ENCODE assay signal across 1 cellular context in the genomic region with DNA sequence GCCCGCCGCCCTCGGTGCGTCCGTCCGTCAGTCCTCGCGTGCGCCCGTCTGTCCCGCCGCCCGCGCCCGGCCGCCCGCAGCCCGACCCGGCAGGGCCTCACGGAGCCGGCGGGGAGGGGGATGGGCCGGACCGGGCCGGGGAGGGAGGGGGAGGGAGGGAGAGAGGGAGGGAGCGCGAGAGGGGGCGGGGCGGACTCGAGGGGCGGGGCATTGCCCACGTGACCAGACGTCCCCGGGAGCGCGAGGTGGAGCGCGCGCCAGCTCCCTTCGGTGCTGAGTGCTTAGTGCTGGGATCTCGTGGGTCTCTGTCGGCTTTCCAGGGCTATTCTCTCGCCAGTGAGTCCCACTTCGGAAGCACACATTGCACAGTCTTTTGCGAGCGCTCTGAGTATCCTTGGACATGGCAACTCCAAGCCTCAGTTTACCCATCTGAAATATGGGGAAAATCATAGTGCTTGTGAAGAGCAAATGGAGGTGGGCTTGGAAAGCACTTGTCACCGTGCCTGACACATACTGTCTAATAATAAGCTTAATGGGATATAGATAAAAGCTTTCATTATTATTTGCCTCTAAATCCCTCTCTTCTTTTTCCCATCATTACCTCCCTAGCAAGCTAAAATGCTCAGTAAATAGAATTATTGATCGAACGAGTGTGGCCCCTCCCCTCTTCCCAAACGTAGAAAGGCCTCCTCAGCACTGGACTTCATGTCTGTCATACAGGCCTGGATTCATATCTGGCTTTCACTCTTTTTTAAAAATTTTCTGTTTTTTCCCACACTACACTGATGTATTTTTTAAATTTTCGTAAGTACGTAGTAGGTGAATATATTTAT.
A peak's percentile ranks its signal among the peaks of the same experiment; 100 is the strongest.
TF ChIP-seq lines count a peak whose summit lies in the region.

A gene (minus strand): TSS at position 122 of the 833 bp plus-strand sequence. CDS start 43,296 bp downstream, outside the sequence.

TF ChIP-seq in K562, 482 proteins besides CTCF, POLR2A, EP300 and RAD21 (continued from another document and continues in another):
- TF ChIP-seq, protein P1, sequence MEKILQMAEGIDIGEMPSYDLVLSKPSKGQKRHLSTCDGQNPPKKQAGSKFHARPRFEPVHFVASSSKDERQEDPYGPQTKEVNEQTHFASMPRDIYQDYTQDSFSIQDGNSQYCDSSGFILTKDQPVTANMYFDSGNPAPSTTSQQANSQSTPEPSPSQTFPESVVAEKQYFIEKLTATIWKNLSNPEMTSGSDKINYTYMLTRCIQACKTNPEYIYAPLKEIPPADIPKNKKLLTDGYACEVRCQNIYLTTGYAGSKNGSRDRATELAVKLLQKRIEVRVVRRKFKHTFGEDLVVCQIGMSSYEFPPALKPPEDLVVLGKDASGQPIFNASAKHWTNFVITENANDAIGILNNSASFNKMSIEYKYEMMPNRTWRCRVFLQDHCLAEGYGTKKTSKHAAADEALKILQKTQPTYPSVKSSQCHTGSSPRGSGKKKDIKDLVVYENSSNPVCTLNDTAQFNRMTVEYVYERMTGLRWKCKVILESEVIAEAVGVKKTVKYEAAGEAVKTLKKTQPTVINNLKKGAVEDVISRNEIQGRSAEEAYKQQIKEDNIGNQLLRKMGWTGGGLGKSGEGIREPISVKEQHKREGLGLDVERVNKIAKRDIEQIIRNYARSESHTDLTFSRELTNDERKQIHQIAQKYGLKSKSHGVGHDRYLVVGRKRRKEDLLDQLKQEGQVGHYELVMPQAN (IDR thresholded peaks at IDR 0.05; ENCODE audit: borderline replicate concordance) = peak; percentile 35; the same call in 1 of the 2 replicates
- TF ChIP-seq KAT7 (CRISPR knock-in tag; IDR thresholded peaks at IDR 0.05; ENCODE audit: borderline replicate concordance) (no peak), NFRKB (IDR thresholded peaks at IDR 0.05; ENCODE audit: low read depth) (no peak), SAP30 (IDR thresholded peaks at IDR 0.05; ENCODE audit: borderline replicate concordance, insufficient read depth, low read depth, low read length, poor library complexity, severe bottlenecking) (no peak), SMC3 (conservative IDR thresholded peaks at IDR 0.05; ENCODE audit: insufficient read depth, low read depth, low read length) (no peak), POLR3A (IDR thresholded peaks at IDR 0.05; ENCODE audit: borderline replicate concordance, extremely low read depth, insufficient read depth, insufficient read length) (no peak), PHF20 (IDR thresholded peaks at IDR 0.05; ENCODE audit: partially characterized antibody) (peak; percentile 43), HMGN3 (IDR thresholded peaks at IDR 0.05; ENCODE audit: borderline replicate concordance, extremely low read depth, insufficient read length, low read depth, low read length) (no peak), SMARCA5 (IDR thresholded peaks at IDR 0.05) (0 out of 2 replicates have a peak, but pooled peaks have one; percentile 67), ZFX (CRISPR knock-in tag; IDR thresholded peaks at IDR 0.05) (peak; percentile 6; the same call in 1 of the 2 replicates), NELFE (IDR thresholded peaks at IDR 0.05; ENCODE audit: insufficient read depth, insufficient read length) (no peak), SNIP1 (IDR thresholded peaks at IDR 0.05; ENCODE audit: low read depth) (no peak), ATF7 (IDR thresholded peaks at IDR 0.05) (no peak), MAFK (IDR thresholded peaks at IDR 0.05; ENCODE audit: low read length) (no peak), ERF (CRISPR knock-in tag; IDR thresholded peaks at IDR 0.05) (no peak), HNRNPL (IDR thresholded peaks at IDR 0.05; ENCODE audit: low read depth, low read length) (no peak), NRF1 (conservative IDR thresholded peaks at IDR 0.05 in 1 of 2, IDR thresholded peaks at IDR 0.05 in 1 of 2) (0 out of 4 replicates have a peak, but pooled peaks of 1 of the 2 experiments have one; percentile 35), RAD51 (IDR thresholded peaks at IDR 0.05; ENCODE audit: borderline replicate concordance, low read depth) (peak; percentile 93), HDAC2 (IDR thresholded peaks at IDR 0.05) (peak; percentile 89), SIN3A (IDR thresholded peaks at IDR 0.05; ENCODE audit: borderline replicate concordance in 2 of 2, control insufficient read depth in 1 of 2, low read depth in 2 of 2, low read length in 2 of 2) (0 out of 4 replicates have a peak, but pooled peaks of 1 of the 2 experiments have one; percentile 55), ZNF668 (CRISPR knock-in tag; IDR thresholded peaks at IDR 0.05) (no peak), HMG20A (CRISPR knock-in tag; conservative IDR thresholded peaks at IDR 0.05) (no peak), DPF2 (IDR thresholded peaks at IDR 0.05) (0 out of 2 replicates have a peak, but pooled peaks have one; percentile 47), SMARCC2 (IDR thresholded peaks at IDR 0.05; ENCODE audit: low read depth) (no peak), POLR2G (IDR thresholded peaks at IDR 0.05; ENCODE audit: low read depth, low read length) (peak; percentile 70), ZFP36 (IDR thresholded peaks at IDR 0.05; ENCODE audit: low read depth, low read length, partially characterized antibody) (no peak), CXXC5 (CRISPR knock-in tag; IDR thresholded peaks at IDR 0.05) (peak; percentile 66), PHF21A (IDR thresholded peaks at IDR 0.05; ENCODE audit: borderline replicate concordance, low read depth) (no peak), ZNF175 (CRISPR knock-in tag; IDR thresholded peaks at IDR 0.05; ENCODE audit: low read depth) (peak; percentile 33; the same call in 1 of the 2 replicates), SREBF2 (CRISPR knock-in tag; IDR thresholded peaks at IDR 0.05) (no peak), NFIC (IDR thresholded peaks at IDR 0.05) (peak; percentile 39)
- TF ChIP-seq, protein P2, sequence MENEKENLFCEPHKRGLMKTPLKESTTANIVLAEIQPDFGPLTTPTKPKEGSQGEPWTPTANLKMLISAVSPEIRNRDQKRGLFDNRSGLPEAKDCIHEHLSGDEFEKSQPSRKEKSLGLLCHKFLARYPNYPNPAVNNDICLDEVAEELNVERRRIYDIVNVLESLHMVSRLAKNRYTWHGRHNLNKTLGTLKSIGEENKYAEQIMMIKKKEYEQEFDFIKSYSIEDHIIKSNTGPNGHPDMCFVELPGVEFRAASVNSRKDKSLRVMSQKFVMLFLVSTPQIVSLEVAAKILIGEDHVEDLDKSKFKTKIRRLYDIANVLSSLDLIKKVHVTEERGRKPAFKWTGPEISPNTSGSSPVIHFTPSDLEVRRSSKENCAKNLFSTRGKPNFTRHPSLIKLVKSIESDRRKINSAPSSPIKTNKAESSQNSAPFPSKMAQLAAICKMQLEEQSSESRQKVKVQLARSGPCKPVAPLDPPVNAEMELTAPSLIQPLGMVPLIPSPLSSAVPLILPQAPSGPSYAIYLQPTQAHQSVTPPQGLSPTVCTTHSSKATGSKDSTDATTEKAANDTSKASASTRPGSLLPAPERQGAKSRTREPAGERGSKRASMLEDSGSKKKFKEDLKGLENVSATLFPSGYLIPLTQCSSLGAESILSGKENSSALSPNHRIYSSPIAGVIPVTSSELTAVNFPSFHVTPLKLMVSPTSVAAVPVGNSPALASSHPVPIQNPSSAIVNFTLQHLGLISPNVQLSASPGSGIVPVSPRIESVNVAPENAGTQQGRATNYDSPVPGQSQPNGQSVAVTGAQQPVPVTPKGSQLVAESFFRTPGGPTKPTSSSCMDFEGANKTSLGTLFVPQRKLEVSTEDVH (IDR thresholded peaks at IDR 0.05; ENCODE audit: low read depth, partially characterized antibody) = no peak
- TF ChIP-seq, protein P3, sequence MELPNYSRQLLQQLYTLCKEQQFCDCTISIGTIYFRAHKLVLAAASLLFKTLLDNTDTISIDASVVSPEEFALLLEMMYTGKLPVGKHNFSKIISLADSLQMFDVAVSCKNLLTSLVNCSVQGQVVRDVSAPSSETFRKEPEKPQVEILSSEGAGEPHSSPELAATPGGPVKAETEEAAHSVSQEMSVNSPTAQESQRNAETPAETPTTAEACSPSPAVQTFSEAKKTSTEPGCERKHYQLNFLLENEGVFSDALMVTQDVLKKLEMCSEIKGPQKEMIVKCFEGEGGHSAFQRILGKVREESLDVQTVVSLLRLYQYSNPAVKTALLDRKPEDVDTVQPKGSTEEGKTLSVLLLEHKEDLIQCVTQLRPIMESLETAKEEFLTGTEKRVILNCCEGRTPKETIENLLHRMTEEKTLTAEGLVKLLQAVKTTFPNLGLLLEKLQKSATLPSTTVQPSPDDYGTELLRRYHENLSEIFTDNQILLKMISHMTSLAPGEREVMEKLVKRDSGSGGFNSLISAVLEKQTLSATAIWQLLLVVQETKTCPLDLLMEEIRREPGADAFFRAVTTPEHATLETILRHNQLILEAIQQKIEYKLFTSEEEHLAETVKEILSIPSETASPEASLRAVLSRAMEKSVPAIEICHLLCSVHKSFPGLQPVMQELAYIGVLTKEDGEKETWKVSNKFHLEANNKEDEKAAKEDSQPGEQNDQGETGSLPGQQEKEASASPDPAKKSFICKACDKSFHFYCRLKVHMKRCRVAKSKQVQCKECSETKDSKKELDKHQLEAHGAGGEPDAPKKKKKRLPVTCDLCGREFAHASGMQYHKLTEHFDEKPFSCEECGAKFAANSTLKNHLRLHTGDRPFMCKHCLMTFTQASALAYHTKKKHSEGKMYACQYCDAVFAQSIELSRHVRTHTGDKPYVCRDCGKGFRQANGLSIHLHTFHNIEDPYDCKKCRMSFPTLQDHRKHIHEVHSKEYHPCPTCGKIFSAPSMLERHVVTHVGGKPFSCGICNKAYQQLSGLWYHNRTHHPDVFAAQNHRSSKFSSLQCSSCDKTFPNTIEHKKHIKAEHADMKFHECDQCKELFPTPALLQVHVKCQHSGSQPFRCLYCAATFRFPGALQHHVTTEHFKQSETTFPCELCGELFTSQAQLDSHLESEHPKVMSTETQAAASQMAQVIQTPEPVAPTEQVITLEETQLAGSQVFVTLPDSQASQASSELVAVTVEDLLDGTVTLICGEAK (IDR thresholded peaks at IDR 0.05) = 0 out of 2 replicates have a peak, but pooled peaks have one; percentile 29
- TF ChIP-seq, protein P3 (CRISPR knock-in tag; IDR thresholded peaks at IDR 0.05) = no peak
- TF ChIP-seq, protein P4, sequence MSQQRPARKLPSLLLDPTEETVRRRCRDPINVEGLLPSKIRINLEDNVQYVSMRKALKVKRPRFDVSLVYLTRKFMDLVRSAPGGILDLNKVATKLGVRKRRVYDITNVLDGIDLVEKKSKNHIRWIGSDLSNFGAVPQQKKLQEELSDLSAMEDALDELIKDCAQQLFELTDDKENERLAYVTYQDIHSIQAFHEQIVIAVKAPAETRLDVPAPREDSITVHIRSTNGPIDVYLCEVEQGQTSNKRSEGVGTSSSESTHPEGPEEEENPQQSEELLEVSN (IDR thresholded peaks at IDR 0.05; ENCODE audit: borderline replicate concordance in 1 of 2, extremely low read depth in 1 of 2, insufficient read depth in 1 of 2, insufficient read length in 1 of 2, low read depth in 1 of 2, low read length in 1 of 2, poor library complexity in 1 of 2, severe bottlenecking in 1 of 2) = peak; percentile 83 to 91
- TF ChIP-seq, protein P5, sequence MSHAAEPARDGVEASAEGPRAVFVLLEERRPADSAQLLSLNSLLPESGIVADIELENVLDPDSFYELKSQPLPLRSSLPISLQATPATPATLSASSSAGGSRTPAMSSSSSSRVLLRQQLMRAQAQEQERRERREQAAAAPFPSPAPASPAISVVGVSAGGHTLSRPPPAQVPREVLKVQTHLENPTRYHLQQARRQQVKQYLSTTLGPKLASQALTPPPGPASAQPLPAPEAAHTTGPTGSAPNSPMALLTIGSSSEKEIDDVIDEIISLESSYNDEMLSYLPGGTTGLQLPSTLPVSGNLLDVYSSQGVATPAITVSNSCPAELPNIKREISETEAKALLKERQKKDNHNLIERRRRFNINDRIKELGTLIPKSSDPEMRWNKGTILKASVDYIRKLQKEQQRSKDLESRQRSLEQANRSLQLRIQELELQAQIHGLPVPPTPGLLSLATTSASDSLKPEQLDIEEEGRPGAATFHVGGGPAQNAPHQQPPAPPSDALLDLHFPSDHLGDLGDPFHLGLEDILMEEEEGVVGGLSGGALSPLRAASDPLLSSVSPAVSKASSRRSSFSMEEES (CRISPR knock-in tag; IDR thresholded peaks at IDR 0.05) = peak; percentile 87
- TF ChIP-seq, protein P6, sequence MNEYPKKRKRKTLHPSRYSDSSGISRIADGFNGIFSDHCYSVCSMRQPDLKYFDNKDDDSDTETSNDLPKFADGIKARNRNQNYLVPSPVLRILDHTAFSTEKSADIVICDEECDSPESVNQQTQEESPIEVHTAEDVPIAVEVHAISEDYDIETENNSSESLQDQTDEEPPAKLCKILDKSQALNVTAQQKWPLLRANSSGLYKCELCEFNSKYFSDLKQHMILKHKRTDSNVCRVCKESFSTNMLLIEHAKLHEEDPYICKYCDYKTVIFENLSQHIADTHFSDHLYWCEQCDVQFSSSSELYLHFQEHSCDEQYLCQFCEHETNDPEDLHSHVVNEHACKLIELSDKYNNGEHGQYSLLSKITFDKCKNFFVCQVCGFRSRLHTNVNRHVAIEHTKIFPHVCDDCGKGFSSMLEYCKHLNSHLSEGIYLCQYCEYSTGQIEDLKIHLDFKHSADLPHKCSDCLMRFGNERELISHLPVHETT (CRISPR knock-in tag; conservative IDR thresholded peaks at IDR 0.05 in 1 of 2, IDR thresholded peaks at IDR 0.05 in 1 of 2) = peak in 1 of 2 experiments; percentile 95; a peak in 2 of 4 replicates
- TF ChIP-seq, protein P7, sequence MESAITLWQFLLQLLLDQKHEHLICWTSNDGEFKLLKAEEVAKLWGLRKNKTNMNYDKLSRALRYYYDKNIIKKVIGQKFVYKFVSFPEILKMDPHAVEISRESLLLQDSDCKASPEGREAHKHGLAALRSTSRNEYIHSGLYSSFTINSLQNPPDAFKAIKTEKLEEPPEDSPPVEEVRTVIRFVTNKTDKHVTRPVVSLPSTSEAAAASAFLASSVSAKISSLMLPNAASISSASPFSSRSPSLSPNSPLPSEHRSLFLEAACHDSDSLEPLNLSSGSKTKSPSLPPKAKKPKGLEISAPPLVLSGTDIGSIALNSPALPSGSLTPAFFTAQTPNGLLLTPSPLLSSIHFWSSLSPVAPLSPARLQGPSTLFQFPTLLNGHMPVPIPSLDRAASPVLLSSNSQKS (CRISPR knock-in tag; IDR thresholded peaks at IDR 0.05) = no peak
